Comparison of ENCODE assay signal across 24 cellular contexts in the genomic region with DNA sequence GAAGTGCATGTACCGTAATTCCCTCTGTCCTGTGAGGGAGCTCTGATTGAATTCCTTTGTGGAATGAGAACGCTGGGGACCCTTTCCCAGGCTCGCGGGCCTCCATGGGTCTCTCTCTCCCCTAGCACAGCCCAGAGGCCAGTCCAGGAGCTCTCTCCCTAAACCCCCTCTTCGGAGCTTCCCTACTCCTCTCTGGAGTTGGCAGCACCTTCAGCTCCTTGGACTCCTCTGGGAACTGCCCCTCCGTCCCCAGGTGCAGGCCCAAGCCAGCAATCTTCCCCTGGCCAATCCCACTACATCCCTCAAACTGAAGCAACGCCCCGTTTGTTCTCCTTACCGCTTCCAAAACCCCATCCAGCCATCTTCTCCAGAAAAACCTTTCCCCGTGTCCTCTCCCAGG. TPM values are rescaled to one million over a fixed set of nuclear protein-coding genes. Genes with fewer than 3 reads are reported as not detected.
DNase-seq lines count a peak whose midpoint lies in the region; ATAC-seq and TF ChIP-seq lines count a peak whose summit lies in the region.
"Had no signal": no experiment of that assay in that cellular context is flagged by ENCODE, and none has a peak within 500 bp of the region (broad histone marks: within the 10 kb centered on the region; RNA-seq: fewer than 3 reads in every experiment).

No MANE protein-coding gene starts in this region.

- CTCF ChIA-PET in RWPE1 (lab: Yijun Ruan, JAX): interaction anchor here (0.5 to 2.9 kb wide), 14 partner anchors 10 to 312 kb away, joined by 3 to 132 read pairs (median 8); a partner anchor contains a TSS

- POLR2A ChIA-PET in RWPE1 (lab: Yijun Ruan, JAX; ENCODE audit: low non-redundant PET): no interaction called here

- H3K9ac ChIP-seq in neural progenitor cell: no peak overlapping the region
- H3K9ac ChIP-seq: SK-N-SH had no signal

- H3K4me1 Mint-ChIP-seq in T-helper 2 cell treated with Interferon-gamma antibody and Interleukin-4, amounts not matched to agents 5 μg/mL and 100 μg/mL, for 36 hours (ENCODE audit: low read depth): peaks cover 8% of the 10 kb centered on the region
- H3K4me1 Mint-ChIP-seq in immature natural killer cell: peaks cover 6% of the 10 kb centered on the region in 2 donors
- H3K4me1 Mint-ChIP-seq in neural progenitor cell: peaks cover 22% of the 10 kb centered on the region

- H3K4me3 ChIP-seq in neural progenitor cell: no peak overlapping the region
- H3K4me3 ChIP-seq: hepatocyte, prostate gland had no signal

- no peaks in the 10 kb centered on the region for H4K20me1 ChIP-seq in neural progenitor cell (ENCODE audit: low read depth)

- no peak overlapping the region for H3K4me2 ChIP-seq in neural progenitor cell
- H3K4me2 ChIP-seq: SK-N-SH had no signal

- H3K9me3 ChIP-seq in neural progenitor cell (ENCODE audit: low read depth): no peaks in the 10 kb centered on the region
- H3K9me3 ChIP-seq: adrenal gland, prostate gland, sigmoid colon, SK-N-SH, upper lobe of right lung had no signal

- H2AFZ ChIP-seq in neural progenitor cell (replicated peaks): peak overlapping the region; percentile 44
- H2AFZ ChIP-seq: hepatocyte had no signal

- no peak for DNase-seq in T-helper 2 cell treated with Interferon-gamma antibody and Interleukin-4, amounts not matched to agents 5 μg/mL and 100 μg/mL, for 36 hours (ENCODE audit: low spot score)
- no peak for DNase-seq in T-helper 2 cell
- no peak for DNase-seq in RWPE1 (ENCODE audit: low spot score)
- no peak for DNase-seq in immature natural killer cell
- no peak for DNase-seq in neural progenitor cell (ENCODE audit: low spot score)
- DNase-seq in MV-4-11 (lab: John Stamatoyannopoulos, UW): no peak
- no peak for DNase-seq in Right ventricle myocardium inferior (ENCODE audit: missing footprints)
- DNase-seq in HPDE6-E6E7 (ENCODE audit: extremely low spot score): no peak
- DNase-seq: 8988T; activated CD4-positive, alpha-beta T cell treated with anti-CD3 and anti-CD28 coated beads, Interleukin-2, amount 50 U/mL, for 4 hours; activated gamma-delta T cell; adrenal gland; brain microvascular endothelial cell; effector CD8-positive, alpha-beta T cell; foreskin keratinocyte; Karpas-422; NCI-H1694; NCI-H524 treated with DMSO at 0.1 percent for 48 hours; sigmoid colon; SK-N-SH; T-helper 9 cell; upper lobe of right lung had no signal

- no peaks in the 10 kb centered on the region for H3K79me2 ChIP-seq in neural progenitor cell (ENCODE audit: low read depth)
- H3K79me2 ChIP-seq: hepatocyte had no signal

- intact Hi-C loops in Right ventricle myocardium inferior (cut with DNase I): loop anchor here (5.0 kb wide), 1 partner anchor 369 kb away; a partner anchor contains a TSS

- H3K4me1 ChIP-seq in neural progenitor cell: peaks cover 15% of the 10 kb centered on the region

- no peaks in the 10 kb centered on the region for H3K27me3 ChIP-seq in neural progenitor cell
- H3K27me3 ChIP-seq: adrenal gland, brain microvascular endothelial cell, foreskin keratinocyte, hepatocyte, sigmoid colon, upper lobe of right lung had no signal

- H3K36me3 ChIP-seq in neural progenitor cell: no peaks in the 10 kb centered on the region
- H3K36me3 ChIP-seq: adrenal gland, brain microvascular endothelial cell, prostate gland, sigmoid colon, upper lobe of right lung had no signal

- H3F3A ChIP-seq in neural progenitor cell (ENCODE audit: low read depth): peaks cover 17% of the 10 kb centered on the region

- H3K27me3 Mint-ChIP-seq in T-helper 2 cell treated with Interferon-gamma antibody and Interleukin-4, amounts not matched to agents 5 μg/mL and 100 μg/mL, for 36 hours (ENCODE audit: low read depth): peaks cover 3% of the 10 kb centered on the region
- H3K27me3 Mint-ChIP-seq in immature natural killer cell (ENCODE audit: low read depth in 3 of 3) (peaks cover 0 to 2% (median 0%) of the 10 kb centered on the region in 3 donors), neural progenitor cell (ENCODE audit: insufficient read depth, low read depth) (peaks cover 6% of the 10 kb centered on the region)

- peak overlapping the region; percentile 26 for H3K27ac ChIP-seq in RWPE1
- H3K27ac ChIP-seq in neural progenitor cell: no peak overlapping the region
- H3K27ac ChIP-seq: brain microvascular endothelial cell, foreskin keratinocyte, hepatocyte, upper lobe of right lung had no signal

- ATAC-seq in Right ventricle myocardium inferior: no peak

- TF ChIP-seq CTCF in RWPE1 (conservative IDR thresholded peaks at IDR 0.05; ENCODE audit: low read depth): no peak
- no peak for TF ChIP-seq CTCF in neural progenitor cell (IDR thresholded peaks at IDR 0.05)

- no peaks in the 10 kb centered on the region for H3K9me3 Mint-ChIP-seq in T-helper 2 cell treated with Interferon-gamma antibody and Interleukin-4, amounts not matched to agents 5 μg/mL and 100 μg/mL, for 36 hours
- H3K9me3 Mint-ChIP-seq in immature natural killer cell (peaks cover 0 to 1% (median 0%) of the 10 kb centered on the region in 6 donors), neural progenitor cell (no peaks in the 10 kb centered on the region)

- H3K27ac Mint-ChIP-seq in T-helper 2 cell treated with Interferon-gamma antibody and Interleukin-4, amounts not matched to agents 5 μg/mL and 100 μg/mL, for 36 hours: no peak overlapping the region
- H3K27ac Mint-ChIP-seq in immature natural killer cell (no peak overlapping the region), neural progenitor cell (peak overlapping the region; percentile 11)

- peak overlapping the region; percentile 38 for H3K4me3 Mint-ChIP-seq in T-helper 2 cell treated with Interferon-gamma antibody and Interleukin-4, amounts not matched to agents 5 μg/mL and 100 μg/mL, for 36 hours
- H3K4me3 Mint-ChIP-seq in immature natural killer cell: peak overlapping the region in 4 of 5 donors; percentile 18 to 80 (median 44)
- H3K4me3 Mint-ChIP-seq in neural progenitor cell: no peak overlapping the region

- H3K36me3 Mint-ChIP-seq in T-helper 2 cell treated with Interferon-gamma antibody and Interleukin-4, amounts not matched to agents 5 μg/mL and 100 μg/mL, for 36 hours (ENCODE audit: low read depth): no peaks in the 10 kb centered on the region
- H3K36me3 Mint-ChIP-seq in immature natural killer cell: no peaks in the 10 kb centered on the region
- no peaks in the 10 kb centered on the region for H3K36me3 Mint-ChIP-seq in neural progenitor cell

RNA-seq across cellular contexts. Expression of a gene that starts 10.5 kb away (rescaled TPM):
- polyA plus RNA-seq in immature natural killer cell: not detected
- total RNA-seq in neural progenitor cell (ENCODE audit: low replicate concordance) (not detected in 2 replicates), Right ventricle myocardium inferior (24.7 TPM)

Comparison
In these comparisons a context has a peak if more than half of its experiments do, and no peak if none do; other contexts are left out.
1. RNA of a gene that starts 10.5 kb away (total RNA-seq): 24.7 TPM in Right ventricle myocardium inferior (single experiment); not detected in neural progenitor cell; every median in the first group is over 10 times any median in the second.